In genomic region chr6:33288141-33288941, GRCh38 we compare ENCODE assay signal across 8 cellular contexts. TPM values are rescaled to one million over a fixed set of nuclear protein-coding genes. Genes with fewer than 3 reads are reported as not detected.
A peak's percentile ranks its signal among the peaks of the same experiment; 100 is the strongest.
DNase-seq lines count a peak whose midpoint lies in the region; ATAC-seq and TF ChIP-seq lines count a peak whose summit lies in the region.

No MANE protein-coding gene starts in this region.

- peaks cover 46% of the 10 kb centered on the region for H3K36me3 Mint-ChIP-seq in HFFc6 (ENCODE audit: low read depth)
- peaks cover 12% of the 10 kb centered on the region for H3K36me3 Mint-ChIP-seq in mesothelial cell of epicardium

- no peak for ATAC-seq in GM18520 (IDR thresholded peaks at IDR 0.05; ENCODE audit: unreplicated experiment)
- ATAC-seq in GM21737 (IDR thresholded peaks at IDR 0.05; ENCODE audit: unreplicated experiment), result no peak
- no peak for ATAC-seq in HG03439 (IDR thresholded peaks at IDR 0.05; ENCODE audit: unreplicated experiment)

- peak overlapping the region; percentile 86 for H3K4me3 ChIP-seq in brain microvascular endothelial cell (ENCODE audit: low read depth, low read length)

- in situ Hi-C loops in brain microvascular endothelial cell (cut with HindIII; ENCODE audit: low pct_ligation_motif_present, low sequenced_read_pairs), result no loop called here

- TF ChIP-seq CTCF in 22Rv1 (IDR thresholded peaks at IDR 0.05) (no peak), HFFc6 (IDR thresholded peaks at IDR 0.05) (no peak), brain microvascular endothelial cell (IDR thresholded peaks at IDR 0.05; ENCODE audit: low read depth, low read length, missing control alignments) (no peak), mesothelial cell of epicardium (IDR thresholded peaks at IDR 0.05; ENCODE audit: unreplicated experiment) (no peak)

- H3K4me3 Mint-ChIP-seq in HFFc6, result peak overlapping the region; percentile 94
- peak overlapping the region; percentile 99 for H3K4me3 Mint-ChIP-seq in mesothelial cell of epicardium

- H3K36me3 ChIP-seq in brain microvascular endothelial cell (replicated peaks), result peaks cover 50% of the 10 kb centered on the region

- H3K9me3 Mint-ChIP-seq in HFFc6 (no peaks in the 10 kb centered on the region), mesothelial cell of epicardium (no peaks in the 10 kb centered on the region)

- H3K27me3 Mint-ChIP-seq in HFFc6 (ENCODE audit: insufficient read depth) (peaks cover 1% of the 10 kb centered on the region), mesothelial cell of epicardium (ENCODE audit: low read depth) (no peaks in the 10 kb centered on the region)

- no peaks in the 10 kb centered on the region for H3K27me3 ChIP-seq in brain microvascular endothelial cell (replicated peaks)

- H3K27ac Mint-ChIP-seq in HFFc6, result peak overlapping the region; percentile 82
- H3K27ac Mint-ChIP-seq in mesothelial cell of epicardium, result peak overlapping the region; percentile 99

- DNase-seq in HFFc6 (no peak), brain microvascular endothelial cell (no peak), mesothelial cell of epicardium (ENCODE audit: low spot score in 2 of 2, unreplicated experiment in 2 of 2) (no peak), AG08395 (ENCODE audit: low spot score) (no peak)

- peaks cover 42% of the 10 kb centered on the region for H3K4me1 Mint-ChIP-seq in HFFc6 (ENCODE audit: low read depth)
- peaks cover 29% of the 10 kb centered on the region for H3K4me1 Mint-ChIP-seq in mesothelial cell of epicardium

- peak overlapping the region; percentile 70 for H3K27ac ChIP-seq in 22Rv1
- peak overlapping the region; percentile 69 for H3K27ac ChIP-seq in brain microvascular endothelial cell

RNA-seq across cellular contexts. Expression of gene WDR46, which starts 0.7 kb away (rescaled TPM):
- 10 to 100 TPM; 71.0 to 89.9 (median 74.6) TPM for total RNA-seq in HFFc6 (2021; fragmentation: NEBNext Ultra II Directional; extraction: Animal tissue kit (Norgen Biotek cat#: 25700))
- total RNA-seq in mesothelial cell of epicardium, result 46.2 to 53.6 TPM (median 52.0 TPM) in 3 replicates

RNA-seq across cellular contexts. Expression of gene PFDN6, which starts 1.1 kb away (rescaled TPM):
- 10 to 100 TPM; 52.1 to 73.7 (median 69.7) TPM for total RNA-seq in HFFc6 (2021; fragmentation: NEBNext Ultra II Directional; extraction: Animal tissue kit (Norgen Biotek cat#: 25700))
- total RNA-seq in mesothelial cell of epicardium, result 38.7 to 43.0 TPM (median 39.9 TPM) in 3 replicates

RNA-seq across cellular contexts. Expression of gene RGL2, which starts 10.4 kb away (rescaled TPM):
- 10 to 100 TPM; 26.7 to 31.6 (median 27.9) TPM for total RNA-seq in HFFc6 (2021; fragmentation: NEBNext Ultra II Directional; extraction: Animal tissue kit (Norgen Biotek cat#: 25700))
- 108 to 113 TPM (median 112 TPM) in 3 replicates for total RNA-seq in mesothelial cell of epicardium

RNA-seq across cellular contexts. Expression of gene B3GALT4, which starts 11.4 kb away (rescaled TPM):
- total RNA-seq in HFFc6 (2021; fragmentation: NEBNext Ultra II Directional; extraction: Animal tissue kit (Norgen Biotek cat#: 25700)), result 1 to 10 TPM in 5 of 6 experiments, under 1 TPM in 1; 0.66 to 3.0 (median 2.7) TPM
- 3.9 to 4.6 TPM (median 4.3 TPM) in 3 replicates for total RNA-seq in mesothelial cell of epicardium

RNA-seq across cellular contexts. Expression of gene RPS18, which starts 16.5 kb away (rescaled TPM):
- 1,000 to 10,000 TPM; 1,449 to 2,347 (median 1,965) TPM for total RNA-seq in HFFc6 (2021; fragmentation: NEBNext Ultra II Directional; extraction: Animal tissue kit (Norgen Biotek cat#: 25700))
- 2,626 to 2,771 TPM (median 2,750 TPM) in 3 replicates for total RNA-seq in mesothelial cell of epicardium
